Comparison of ENCODE assay signal across 10 cellular contexts in the genomic region with DNA sequence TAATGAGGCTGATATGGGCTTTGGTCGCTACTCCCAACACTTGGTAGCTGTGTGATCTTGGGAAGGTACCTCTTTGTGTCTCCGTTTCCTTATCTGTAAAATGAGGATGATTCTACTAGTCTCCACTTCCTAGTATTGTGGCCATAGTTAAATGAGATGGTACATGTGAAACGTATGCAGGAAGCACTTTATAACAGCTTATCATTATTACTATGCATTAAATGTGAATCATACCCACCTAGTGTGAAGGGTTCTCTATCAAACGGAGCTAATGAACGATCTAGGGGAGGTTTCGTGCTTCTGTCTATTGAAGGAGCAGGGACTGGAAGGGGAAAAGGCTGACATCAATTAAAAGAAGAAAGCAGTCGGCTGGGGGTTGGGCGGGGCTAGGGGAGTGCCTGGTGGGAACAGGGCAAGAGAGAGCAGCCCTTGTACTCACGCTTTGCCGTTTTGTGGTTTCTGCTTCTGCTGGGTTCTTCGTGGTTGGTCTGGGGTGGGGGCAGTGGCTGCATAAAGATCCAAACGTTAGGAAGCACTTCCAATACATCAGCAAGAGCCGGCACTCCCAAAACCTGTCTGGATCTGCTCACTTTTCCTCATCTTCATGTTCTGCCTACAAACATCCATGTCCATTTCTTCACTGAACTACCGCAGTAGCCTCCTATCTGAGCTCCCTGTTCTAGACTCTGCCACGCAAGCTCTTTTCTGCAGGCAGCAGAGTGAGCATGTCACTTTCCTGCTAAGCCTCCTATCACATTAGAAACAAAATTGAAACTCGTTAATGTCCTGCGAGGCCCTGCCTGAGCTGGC. TPM values are rescaled to one million over a fixed set of nuclear protein-coding genes. Genes with fewer than 3 reads are reported as not detected.
DNase-seq lines count a peak whose midpoint lies in the region; ATAC-seq lines count a peak whose summit lies in the region.
"Had no signal": no experiment of that assay in that cellular context is flagged by ENCODE, and none has a peak within 500 bp of the region (broad histone marks: within the 10 kb centered on the region; RNA-seq: fewer than 3 reads in every experiment).

No MANE protein-coding gene starts in this region.

- H3K27ac ChIP-seq in BLaER1: no peak overlapping the region

- H3K9ac ChIP-seq in BLaER1: peak overlapping the region; percentile 16; the same call in 1 of the 2 replicates

- no peaks in the 10 kb centered on the region for H3K9me3 Mint-ChIP-seq in natural killer cell treated with Interleukin-12 subunit alpha and Interleukin-12 subunit beta and Interleukin-15 and Interleukin-18, amount 100 ng/mL, for 72 hours

- ATAC-seq in natural killer cell treated with Interleukin-12 subunit alpha and Interleukin-12 subunit beta and Interleukin-15 and Interleukin-18, amount 100 ng/mL, for 72 hours: peak; percentile 55 to 79

- H3K36me3 Mint-ChIP-seq in natural killer cell treated with Interleukin-12 subunit alpha and Interleukin-12 subunit beta and Interleukin-15 and Interleukin-18, amount 100 ng/mL, for 72 hours: peaks cover 62% of the 10 kb centered on the region

- H3K27ac Mint-ChIP-seq in natural killer cell treated with Interleukin-12 subunit alpha and Interleukin-12 subunit beta and Interleukin-15 and Interleukin-18, amount 100 ng/mL, for 72 hours: peak overlapping the region; percentile 88 to 90

- H3K27me3 Mint-ChIP-seq in natural killer cell treated with Interleukin-12 subunit alpha and Interleukin-12 subunit beta and Interleukin-15 and Interleukin-18, amount 100 ng/mL, for 72 hours: no peaks in the 10 kb centered on the region

- peaks cover 66 to 79% of the 10 kb centered on the region in 2 donors for H3K4me1 Mint-ChIP-seq in natural killer cell treated with Interleukin-12 subunit alpha and Interleukin-12 subunit beta and Interleukin-15 and Interleukin-18, amount 100 ng/mL, for 72 hours (ENCODE audit: low read depth in 2 of 2)

- peak overlapping the region; percentile 82 for H3K4me3 Mint-ChIP-seq in natural killer cell treated with Interleukin-12 subunit alpha and Interleukin-12 subunit beta and Interleukin-15 and Interleukin-18, amount 100 ng/mL, for 72 hours

- no peak overlapping the region for H3K4me3 ChIP-seq in BLaER1

- H3K36me3 ChIP-seq in BLaER1: peaks cover 89% of the 10 kb centered on the region

- peaks cover 49% of the 10 kb centered on the region for H3K4me1 ChIP-seq in BLaER1

- DNase-seq in T-helper 1 cell: peak in 4 of 5 donors; percentile 26 to 59 (median 49)
- peak; percentile 16 for DNase-seq in activated gamma-delta T cell (lab: John Stamatoyannopoulos, UW)
- DNase-seq in natural killer cell treated with Interleukin-12 subunit alpha and Interleukin-12 subunit beta and Interleukin-15 and Interleukin-18, amount 100 ng/mL, for 72 hours (ENCODE audit: low spot score): no peak
- no peak for DNase-seq in NCI-H1694 (lab: John Stamatoyannopoulos, UW)
- DNase-seq in kidney tubule cell (ENCODE audit: low spot score): no peak
- DNase-seq in hepatic stellate cell (ENCODE audit: low spot score): no peak
- no peak for DNase-seq in SHP77 (lab: John Stamatoyannopoulos, UW)
- DNase-seq: NCI-H2227 treated with DMSO at 0.1 percent for 48 hours had no signal

- no peaks in the 10 kb centered on the region for H3K9me3 ChIP-seq in BLaER1

- H4K20me1 ChIP-seq in BLaER1: 0 out of 2 replicates have a peak, but pooled peaks cover 5% of the 10 kb centered on the region

- H3K27me3 ChIP-seq in BLaER1: no peaks in the 10 kb centered on the region

- peak overlapping the region; percentile 29 for H3K4me2 ChIP-seq in BLaER1

RNA-seq across cellular contexts. Expression of gene LCP2, which starts 30.8 kb away (rescaled TPM):
- total RNA-seq in natural killer cell treated with Interleukin-12 subunit alpha and Interleukin-12 subunit beta and Interleukin-15 and Interleukin-18, amount 100 ng/mL, for 72 hours: 100 to 1,000 TPM; 282 to 360 TPM

RNA-seq across cellular contexts. Expression of gene C5orf58, which starts 34.0 kb away (rescaled TPM):
- total RNA-seq in natural killer cell treated with Interleukin-12 subunit alpha and Interleukin-12 subunit beta and Interleukin-15 and Interleukin-18, amount 100 ng/mL, for 72 hours: not detected
- total RNA-seq: omental fat pad had no signal

Comparison
In these comparisons a context has a peak if more than half of its experiments do, and no peak if none do; other contexts are left out.
1. DNase-seq: peak in T-helper 1 cell (4 of 5) and activated gamma-delta T cell (single experiment); none in natural killer cell treated with Interleukin-12 subunit alpha and Interleukin-12 subunit beta and Interleukin-15 and Interleukin-18, amount 100 ng/mL, for 72 hours (single experiment), NCI-H1694 (single experiment), kidney tubule cell (single experiment), hepatic stellate cell (single experiment) and SHP77 (0 of 2).